In genomic region chr10:77159538-77160110, GRCh38 we compare ENCODE assay signal across 19 cellular contexts.
A peak's percentile ranks its signal among the peaks of the same experiment; 100 is the strongest.
DNase-seq lines count a peak whose midpoint lies in the region; ATAC-seq and TF ChIP-seq lines count a peak whose summit lies in the region.
"Had no signal": no experiment of that assay in that cellular context is flagged by ENCODE, and none has a peak within 500 bp of the region (broad histone marks: within the 10 kb centered on the region; RNA-seq: fewer than 3 reads in every experiment).

No MANE protein-coding gene starts in this region.

- BruUV-seq in mammary epithelial cell (replicated peaks; lab: Mats Ljungman, UMichigan) = no TSS peak

- H3K27me3 ChIP-seq in GM23248 (replicated peaks; ENCODE audit: insufficient read depth) = no peaks in the 10 kb centered on the region
- H3K27me3 ChIP-seq in mammary epithelial cell (ENCODE audit: insufficient read depth, low read length) = no peaks in the 10 kb centered on the region
- H3K27me3 ChIP-seq in MG63 = no peaks in the 10 kb centered on the region

- H2AFZ ChIP-seq in GM23248 (no peak overlapping the region), mammary epithelial cell (ENCODE audit: low read depth, low read length) (peak overlapping the region; percentile 60)

- H3K9me2 ChIP-seq in GM23248 (ENCODE audit: insufficient read depth) = no peaks in the 10 kb centered on the region

- dilution Hi-C loops in mammary epithelial cell (cut with HindIII; ENCODE audit: low sequenced_read_pairs) = loop anchor here (25.0 kb wide), 2 partner anchors 353 to 478 kb away; partner anchors contain the start of gene KCNMA1

- H3K4me2 ChIP-seq in GM23248 (ENCODE audit: unreplicated experiment) (peak overlapping the region; percentile 70), mammary epithelial cell (ENCODE audit: insufficient read depth, low read depth, low read length) (peak overlapping the region; percentile 57)

- TF ChIP-seq CTCF in mammary epithelial cell (conservative IDR thresholded peaks at IDR 0.05 in 1 of 2, IDR thresholded peaks at IDR 0.05 in 1 of 2; ENCODE audit: extremely low read depth in 1 of 2, insufficient read depth in 1 of 2, low read depth in 1 of 2, low read length in 2 of 2) = no peak

- in situ Hi-C loops in GM23248 (cut with MboI) (no loop called here), mammary epithelial cell (cut with MboI; ENCODE audit: low sequenced_read_pairs in 2 of 2) (loop anchor here in 1 of 2 donors (10.0 kb wide), 2 partner anchors 235 to 335 kb away; no protein-coding TSS in a partner anchor)

- H3K9me3 ChIP-seq in GM23248 (ENCODE audit: low read depth) (no peaks in the 10 kb centered on the region), mammary epithelial cell (replicated peaks; ENCODE audit: insufficient read depth, low read length) (no peaks in the 10 kb centered on the region), MG63 (peaks cover 5% of the 10 kb centered on the region; the same call in 1 of the 2 replicates)
- H3K9me3 ChIP-seq: HAP-1, left lung had no signal

- ATAC-seq in HG02938 (IDR thresholded peaks at IDR 0.05; ENCODE audit: unreplicated experiment) = no peak
- ATAC-seq: left lung; stimulated activated naive CD8-positive, alpha-beta T cell treated with anti-CD3 and anti-CD28 coated beads, Interleukin-15, Interleukin-2, amounts not matched to agents 100 U/mL and 50 U/mL, for 24 hours had no signal

- 60 to 69% methylated on average over 2 of the region's 2 CpGs for WGBS in GM23248 (ENCODE audit: low coverage in 1 of 2, low lambda C conversion rate in 2 of 2, missing lambda C conversion rate in 2 of 2), 2 experiments
- WGBS in mammary epithelial cell (ENCODE audit: low coverage, missing lambda C conversion rate) = 0% methylated on average over 2 of the region's 2 CpGs

- H3K79me2 ChIP-seq in GM23248 (ENCODE audit: insufficient read depth) (no peaks in the 10 kb centered on the region), mammary epithelial cell (ENCODE audit: insufficient read depth, low read length) (no peaks in the 10 kb centered on the region)

- intact Hi-C loops in mammary epithelial cell (cut with micrococcal nuclease) = loop anchor here (10.0 kb wide), 3 partner anchors 195 to 865 kb away; partner anchors contain the start of gene POLR3A

- H3K9ac ChIP-seq in GM23248 = no peak overlapping the region
- peak overlapping the region; percentile 56 for H3K9ac ChIP-seq in mammary epithelial cell (ENCODE audit: insufficient read depth, low read length)

- H3K27ac ChIP-seq in GM23248 = peak overlapping the region; percentile 61
- peak overlapping the region; percentile 96 for H3K27ac ChIP-seq in mammary epithelial cell (ENCODE audit: insufficient read depth, low read depth, low read length)
- H3K27ac ChIP-seq: left lung had no signal

- no peaks in the 10 kb centered on the region for H3K36me3 ChIP-seq in GM23248 (ENCODE audit: low read depth)
- H3K36me3 ChIP-seq in mammary epithelial cell (ENCODE audit: insufficient read depth, low read length) = no peaks in the 10 kb centered on the region
- H3K36me3 ChIP-seq in MG63 = peaks cover 2% of the 10 kb centered on the region; the same call in 1 of the 2 replicates
- H3K36me3 ChIP-seq: HAP-1, left lung had no signal

- H3K4me3 ChIP-seq in GM23248 (no peak overlapping the region), mammary epithelial cell (replicated peaks in 1 of 3; ENCODE audit: insufficient read depth in 1 of 3, low read depth in 2 of 3, low read length in 3 of 3) (no peak overlapping the region), MG63 (no peak overlapping the region)
- H3K4me3 ChIP-seq: HAP-1, left lung had no signal

- CTCF ChIA-PET in mammary epithelial cell (lab: Charles Lee; ENCODE audit: low non-redundant PET) = interaction anchor here (0.6 kb wide), 1 partner anchor 230 kb away, joined by 4 read pairs; no protein-coding TSS in a partner anchor

- H4K20me1 ChIP-seq in GM23248 (ENCODE audit: insufficient read depth) (no peaks in the 10 kb centered on the region), mammary epithelial cell (ENCODE audit: insufficient read depth, low read length) (no peaks in the 10 kb centered on the region)

- DNase-seq in GM23248 (peak; percentile 59), mammary epithelial cell (peak; percentile 9), iris pigment epithelial cell (ENCODE audit: low read depth) (peak; percentile 28), renal cortical epithelial cell (ENCODE audit: low read depth) (peak; percentile 88), germinal center (ENCODE audit: low spot score) (no peak), MG63 (no peak), cerebellar cortex (ENCODE audit: low spot score) (no peak)
- DNase-seq: activated gamma-delta T cell treated with Interleukin-2 at 50 U/mL for 16 hours; AML-193; cortex of kidney; DMS 273 treated with DMSO at 0.1 percent for 48 hours; left lung; NCI-H2029; NCI-H524; SIG-M5; stimulated activated naive CD8-positive, alpha-beta T cell treated with anti-CD3 and anti-CD28 coated beads, Interleukin-15, Interleukin-2, amounts not matched to agents 100 U/mL and 50 U/mL, for 24 hours; T1000 had no signal

- H3F3A ChIP-seq in GM23248 (ENCODE audit: insufficient read depth) = peaks cover 78% of the 10 kb centered on the region

- H3K4me1 ChIP-seq in GM23248 (ENCODE audit: insufficient read depth) = peaks cover 59% of the 10 kb centered on the region
- peaks cover 57% of the 10 kb centered on the region for H3K4me1 ChIP-seq in mammary epithelial cell (ENCODE audit: insufficient read depth, low read length)
- H3K4me1 ChIP-seq: HAP-1, left lung had no signal

Comparison
In these comparisons a context has a peak if more than half of its experiments do, and no peak if none do; other contexts are left out.
1. DNase-seq: peak in GM23248 (single experiment), mammary epithelial cell (single experiment), iris pigment epithelial cell (single experiment) and renal cortical epithelial cell (single experiment); none in germinal center (single experiment), MG63 (single experiment) and cerebellar cortex (single experiment).